Comparison of ENCODE assay signal across 8 cellular contexts in genomic region chrX:97685753-97686152, GRCh38.
DNase-seq lines count a peak whose midpoint lies in the region; ATAC-seq and TF ChIP-seq lines count a peak whose summit lies in the region.

No MANE protein-coding gene starts in this region.

- no peak overlapping the region for H2BK12ac ChIP-seq in neuronal stem cell (ENCODE audit: low read length)

- H3K36me3 Mint-ChIP-seq in neural progenitor cell = peaks cover 2% of the 10 kb centered on the region

- no peak overlapping the region for H2BK120ac ChIP-seq in neuronal stem cell (ENCODE audit: low read depth, low read length)

- no peak overlapping the region for H3K18ac ChIP-seq in neuronal stem cell (ENCODE audit: low read length)

- no peak overlapping the region for H4K91ac ChIP-seq in neuronal stem cell (ENCODE audit: low read depth, low read length, poor library complexity)

- TF ChIP-seq CTCF in left ventricle myocardium inferior (IDR thresholded peaks at IDR 0.05; ENCODE audit: borderline replicate concordance) = peak; percentile 56
- peak; percentile 74 for TF ChIP-seq CTCF in choroid plexus epithelial cell (conservative IDR thresholded peaks at IDR 0.05; ENCODE audit: low read depth, low read length)
- TF ChIP-seq CTCF in neural progenitor cell (IDR thresholded peaks at IDR 0.05) = peak; percentile 75

- H3K4me1 Mint-ChIP-seq in neural progenitor cell = peaks cover 6% of the 10 kb centered on the region

- H2BK5ac ChIP-seq in neuronal stem cell (ENCODE audit: low read length) = no peak overlapping the region

- intact Hi-C loops in left ventricle myocardium inferior (cut with micrococcal nuclease) = no loop called here
- intact Hi-C loops in left ventricle myocardium superior (cut with micrococcal nuclease) = no loop called here

- ATAC-seq in left ventricle myocardium superior (no peak), HG02642 (IDR thresholded peaks at IDR 0.05; ENCODE audit: poor library complexity, unreplicated experiment) (peak; percentile 47), GM19397 (IDR thresholded peaks at IDR 0.05; ENCODE audit: unreplicated experiment) (no peak)

- peaks cover 8% of the 10 kb centered on the region for H3F3A ChIP-seq in neural progenitor cell (ENCODE audit: low read depth)

- peaks cover 7% of the 10 kb centered on the region for H3K9me3 Mint-ChIP-seq in neural progenitor cell

- peak overlapping the region; percentile 33 for H3K4me2 ChIP-seq in neural progenitor cell
- no peak overlapping the region for H3K4me2 ChIP-seq in neuronal stem cell (ENCODE audit: insufficient read depth, low read length, poor library complexity, severe bottlenecking)

- H3K4me1 ChIP-seq in left ventricle myocardium inferior (no peaks in the 10 kb centered on the region), neural progenitor cell (peaks cover 11% of the 10 kb centered on the region), neuronal stem cell (ENCODE audit: control insufficient read depth in 2 of 2, insufficient read depth in 1 of 2, low read depth in 1 of 2, low read length in 2 of 2) (no peaks in the 10 kb centered on the region)

- H4K8ac ChIP-seq in neuronal stem cell (ENCODE audit: low read depth, low read length) = no peak overlapping the region

- H3K9ac ChIP-seq in neural progenitor cell (no peak overlapping the region), neuronal stem cell (ENCODE audit: low read depth, low read length, poor library complexity) (no peak overlapping the region)

- no peaks in the 10 kb centered on the region for H3K9me3 ChIP-seq in left ventricle myocardium inferior (replicated peaks)
- no peaks in the 10 kb centered on the region for H3K9me3 ChIP-seq in neural progenitor cell (ENCODE audit: low read depth)
- no peaks in the 10 kb centered on the region for H3K9me3 ChIP-seq in neuronal stem cell (replicated peaks in 1 of 2; ENCODE audit: control insufficient read depth in 2 of 2, insufficient read depth in 1 of 2, low read depth in 1 of 2, low read length in 2 of 2)

- no peak overlapping the region for H3K23ac ChIP-seq in neuronal stem cell (ENCODE audit: low read depth, low read length, poor library complexity)

- peaks cover 4% of the 10 kb centered on the region for H3K27me3 Mint-ChIP-seq in neural progenitor cell (ENCODE audit: insufficient read depth, low read depth)

- no peak overlapping the region for H2AK5ac ChIP-seq in neuronal stem cell (ENCODE audit: low read depth, low read length)

- no peak overlapping the region for H2AFZ ChIP-seq in neural progenitor cell (replicated peaks)
- no peak overlapping the region for H2AFZ ChIP-seq in neuronal stem cell (ENCODE audit: low read length)

- H3K27ac ChIP-seq in left ventricle myocardium inferior (replicated peaks) (no peak overlapping the region), neural progenitor cell (no peak overlapping the region), neuronal stem cell (replicated peaks; ENCODE audit: low read length) (no peak overlapping the region)

- H3K36me3 ChIP-seq in left ventricle myocardium inferior (no peaks in the 10 kb centered on the region), neural progenitor cell (no peaks in the 10 kb centered on the region), neuronal stem cell (replicated peaks in 1 of 2; ENCODE audit: control insufficient read depth in 2 of 2, insufficient read depth in 2 of 2, low read length in 2 of 2) (no peaks in the 10 kb centered on the region)

- H4K20me1 ChIP-seq in neural progenitor cell (ENCODE audit: low read depth) = no peaks in the 10 kb centered on the region

- H3K27ac Mint-ChIP-seq in neural progenitor cell = no peak overlapping the region

- no peak overlapping the region for H2BK15ac ChIP-seq in neuronal stem cell (ENCODE audit: low read length)

- H3K14ac ChIP-seq in neuronal stem cell (ENCODE audit: low read length) = no peak overlapping the region

- no peaks in the 10 kb centered on the region for H3K79me1 ChIP-seq in neuronal stem cell (ENCODE audit: low read depth, low read length)

- no peak overlapping the region for H3K4me3 ChIP-seq in left ventricle myocardium inferior
- H3K4me3 ChIP-seq in choroid plexus epithelial cell (ENCODE audit: low read depth, low read length) = no peak overlapping the region
- H3K4me3 ChIP-seq in neural progenitor cell = no peak overlapping the region
- no peak overlapping the region for H3K4me3 ChIP-seq in neuronal stem cell (ENCODE audit: low read length in 2 of 2)

- WGBS in neuronal stem cell (ENCODE audit: extremely low coverage in 2 of 2, insufficient read length in 2 of 2, insufficient replicate concordance in 1 of 2), 2 donors = no CpG with 5 or more reads among the region's 4 CpGs

- no peak for DNase-seq in left ventricle myocardium inferior
- DNase-seq in left ventricle myocardium superior = no peak
- peak; percentile 26 for DNase-seq in NCI-H446 treated with DMSO at 0.1 percent for 48 hours (lab: John Stamatoyannopoulos, UW)
- peak; percentile 69 for DNase-seq in choroid plexus epithelial cell (ENCODE audit: low read depth)
- DNase-seq in neural progenitor cell (ENCODE audit: low spot score) = peak; percentile 46
- DNase-seq in neuronal stem cell (ENCODE audit: low spot score) = no peak

- no peak overlapping the region for H3K4me3 Mint-ChIP-seq in neural progenitor cell

- no peak overlapping the region for H3K4ac ChIP-seq in neuronal stem cell (ENCODE audit: low read length)

- H3K27me3 ChIP-seq in left ventricle myocardium inferior (ENCODE audit: low read depth) (no peaks in the 10 kb centered on the region), neural progenitor cell (no peaks in the 10 kb centered on the region), neuronal stem cell (ENCODE audit: control insufficient read depth in 3 of 3, insufficient read depth in 3 of 3, low read depth in 1 of 3, low read length in 3 of 3) (no peaks in the 10 kb centered on the region)

- H3K79me2 ChIP-seq in neural progenitor cell (ENCODE audit: low read depth) = no peaks in the 10 kb centered on the region

Comparison
In these comparisons a context has a peak if more than half of its experiments do, and no peak if none do; other contexts are left out.
1. DNase-seq: peak in NCI-H446 treated with DMSO at 0.1 percent for 48 hours (single experiment), choroid plexus epithelial cell (single experiment) and neural progenitor cell (single experiment); none in left ventricle myocardium inferior (single experiment), left ventricle myocardium superior (single experiment) and neuronal stem cell (single experiment).
2. Peak in every context shown above with its lines, with median percentiles within 50 percentile points of each other: CTCF ChIP-seq.